Comparison of ENCODE assay signal across 8 cellular contexts in the genomic region with DNA sequence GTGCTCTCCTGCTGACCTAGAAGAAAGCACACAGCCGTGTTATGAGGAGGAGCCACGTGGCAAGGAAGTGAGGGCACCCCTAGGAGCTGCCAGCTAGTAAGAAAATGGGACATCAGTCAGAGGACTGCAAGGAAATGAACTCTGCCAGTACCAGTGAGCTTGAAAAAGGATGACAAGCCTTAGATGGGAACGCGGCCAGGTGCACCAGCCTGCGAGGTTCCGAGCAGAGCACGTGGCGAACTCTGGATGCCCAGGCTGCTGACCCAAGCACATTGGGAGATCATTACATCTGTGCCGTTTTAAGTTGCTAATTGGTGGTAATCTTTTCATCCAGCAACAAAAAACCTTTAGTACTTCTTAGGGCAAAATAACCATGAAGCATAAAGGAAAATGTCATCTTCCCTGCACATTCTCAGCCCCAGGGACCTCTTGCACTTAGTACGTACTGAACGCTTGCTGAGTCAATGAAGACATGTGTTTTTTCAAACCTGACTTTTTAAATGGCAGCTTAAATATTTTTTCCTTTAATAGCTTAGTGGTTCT.
DNase-seq lines count a peak whose midpoint lies in the region; ATAC-seq, FAIRE-seq and TF ChIP-seq lines count a peak whose summit lies in the region.

No MANE protein-coding gene starts in this region.

- WGBS in A549 (ENCODE audit: missing lambda C conversion rate) = 2% methylated on average over 11 of the region's 11 CpGs
- WGBS in mesodermal cell (ENCODE audit: insufficient coverage in 2 of 2), 2 experiments = 92 to 94% methylated on average over 9 to 11 of the region's 11 CpGs

- H3K4me2 ChIP-seq in A549 = peak overlapping the region; percentile 93

- H3K9me3 Mint-ChIP-seq in central memory CD8-positive, alpha-beta T cell = no peaks in the 10 kb centered on the region

- H3K4me1 ChIP-seq in A549 = peaks cover 48% of the 10 kb centered on the region
- H3K4me1 ChIP-seq in mesodermal cell (ENCODE audit: control insufficient read depth, insufficient read depth, low read length, poor library complexity, severe bottlenecking) = peaks cover 41% of the 10 kb centered on the region
- H3K4me1 ChIP-seq in uterus = peaks cover 12 to 25% of the 10 kb centered on the region in 2 donors

- peaks cover 5% of the 10 kb centered on the region for H3K36me3 Mint-ChIP-seq in central memory CD8-positive, alpha-beta T cell (ENCODE audit: insufficient read depth)

- intact Hi-C loops in uterus (cut with DNase I; ENCODE audit: low total_unique reads) = no loop called here

- no peak for TF ChIP-seq RAD21 in A549 (conservative IDR thresholded peaks at IDR 0.05 in 1 of 2, IDR thresholded peaks at IDR 0.05 in 1 of 2)

- ATAC-seq in A549 (peak; percentile 50 to 52), GM19023 (IDR thresholded peaks at IDR 0.05; ENCODE audit: unreplicated experiment) (peak; percentile 11), GM21390 (IDR thresholded peaks at IDR 0.05; ENCODE audit: unreplicated experiment) (no peak)
- ATAC-seq in central memory CD8-positive, alpha-beta T cell (replicated peaks; ENCODE audit: extremely low read depth, poor library complexity, severe bottlenecking) = no peak

- DNase-seq in A549 (ENCODE audit: low read depth in 1 of 2, low spot score in 1 of 2) = peak; percentile 17 to 66
- DNase-seq in NCI-H2029 treated with DMSO at 0.1 percent for 48 hours (lab: John Stamatoyannopoulos, UW) = peak; percentile 43
- no peak for DNase-seq in central memory CD8-positive, alpha-beta T cell (ENCODE audit: low spot score in 2 of 2)
- peak; percentile 59 to 65 for DNase-seq in uterus
- DNase-seq in erythroblast (lab: John Stamatoyannopoulos, UW) = no peak

- H3K9me3 ChIP-seq in A549 = no peaks in the 10 kb centered on the region
- peaks cover 11% of the 10 kb centered on the region for H3K9me3 ChIP-seq in mesodermal cell (ENCODE audit: control insufficient read depth, low read length)
- no peaks in the 10 kb centered on the region for H3K9me3 ChIP-seq in uterus

- no peaks in the 10 kb centered on the region for H3K27me3 Mint-ChIP-seq in central memory CD8-positive, alpha-beta T cell

- no peak for FAIRE-seq in A549 (lab: Jason Lieb, UNC)

- H3K4me3 ChIP-seq in A549 (no peak overlapping the region), mesodermal cell (ENCODE audit: extremely low read depth, insufficient read depth, low read length, poor library complexity, severe bottlenecking) (no peak overlapping the region), uterus (peak overlapping the region in 1 of 2 donors; percentile 6)

- no peak for TF ChIP-seq EP300 in A549 (IDR thresholded peaks at IDR 0.05)

- POLR2A ChIA-PET in A549 (lab: Yijun Ruan, JAX) = interaction anchor here (0.8 to 1.5 kb wide), 7 partner anchors 19 to 544 kb away, joined by 3 to 4 read pairs (median 3); no protein-coding TSS in a partner anchor

- CTCF ChIA-PET in A549 (lab: Yijun Ruan, JAX) = interaction anchor here (0.9 to 1.6 kb wide), 9 partner anchors 21 to 109 kb away, joined by 3 to 8 read pairs (median 3); no protein-coding TSS in a partner anchor

- TF ChIP-seq CTCF in A549 (IDR thresholded peaks at IDR 0.05) (no peak), uterus (IDR thresholded peaks at IDR 0.05) (no peak)

- H3K27ac Mint-ChIP-seq in central memory CD8-positive, alpha-beta T cell (ENCODE audit: low read depth) = peak overlapping the region; percentile 63

- TF ChIP-seq POLR2A in A549 (IDR thresholded peaks at IDR 0.05; ENCODE audit: low read length) = no peak
- no peak for TF ChIP-seq POLR2A in uterus (IDR thresholded peaks at IDR 0.05)
- no peak for TF ChIP-seq POLR2A in erythroblast (IDR thresholded peaks at IDR 0.05; ENCODE audit: low read length)

- H3K27ac ChIP-seq in A549 (peak overlapping the region; percentile 92 to 95), mesodermal cell (ENCODE audit: low read depth, low read length, severe bottlenecking) (peak overlapping the region; percentile 100), uterus (peak overlapping the region; percentile 89 to 96)

- H3K4me1 Mint-ChIP-seq in central memory CD8-positive, alpha-beta T cell = peaks cover 36% of the 10 kb centered on the region

- H3K27me3 ChIP-seq in uterus = no peaks in the 10 kb centered on the region

- H3K36me3 ChIP-seq in mesodermal cell (ENCODE audit: control insufficient read depth, insufficient read depth, low read length) (peaks cover 40% of the 10 kb centered on the region), uterus (no peaks in the 10 kb centered on the region)

- no peak overlapping the region for H3K4me3 Mint-ChIP-seq in central memory CD8-positive, alpha-beta T cell

TF ChIP-seq in A549, 52 proteins besides CTCF, POLR2A, EP300 and RAD21 (continues in another document):
- TF ChIP-seq, protein P1, sequence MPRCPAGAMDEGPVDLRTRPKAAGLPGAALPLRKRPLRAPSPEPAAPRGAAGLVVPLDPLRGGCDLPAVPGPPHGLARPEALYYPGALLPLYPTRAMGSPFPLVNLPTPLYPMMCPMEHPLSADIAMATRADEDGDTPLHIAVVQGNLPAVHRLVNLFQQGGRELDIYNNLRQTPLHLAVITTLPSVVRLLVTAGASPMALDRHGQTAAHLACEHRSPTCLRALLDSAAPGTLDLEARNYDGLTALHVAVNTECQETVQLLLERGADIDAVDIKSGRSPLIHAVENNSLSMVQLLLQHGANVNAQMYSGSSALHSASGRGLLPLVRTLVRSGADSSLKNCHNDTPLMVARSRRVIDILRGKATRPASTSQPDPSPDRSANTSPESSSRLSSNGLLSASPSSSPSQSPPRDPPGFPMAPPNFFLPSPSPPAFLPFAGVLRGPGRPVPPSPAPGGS (IDR thresholded peaks at IDR 0.05) = no peak
- peak; percentile 82 for TF ChIP-seq HOXB13 (CRISPR knock-in tag; IDR thresholded peaks at IDR 0.05; ENCODE audit: low read depth)
- peak; percentile 73 for TF ChIP-seq HOXB5 (CRISPR knock-in tag; IDR thresholded peaks at IDR 0.05)
- 0 out of 2 replicates have a peak, but pooled peaks have one; percentile 21 for TF ChIP-seq BHLHE40 (IDR thresholded peaks at IDR 0.05; ENCODE audit: low read depth, low read length)
- peak; percentile 92 for TF ChIP-seq MYC (IDR thresholded peaks at IDR 0.05; ENCODE audit: borderline replicate concordance, low read length)
- TF ChIP-seq MAFK (IDR thresholded peaks at IDR 0.05; ENCODE audit: partially characterized antibody) = peak; percentile 65
- TF ChIP-seq, protein P2, sequence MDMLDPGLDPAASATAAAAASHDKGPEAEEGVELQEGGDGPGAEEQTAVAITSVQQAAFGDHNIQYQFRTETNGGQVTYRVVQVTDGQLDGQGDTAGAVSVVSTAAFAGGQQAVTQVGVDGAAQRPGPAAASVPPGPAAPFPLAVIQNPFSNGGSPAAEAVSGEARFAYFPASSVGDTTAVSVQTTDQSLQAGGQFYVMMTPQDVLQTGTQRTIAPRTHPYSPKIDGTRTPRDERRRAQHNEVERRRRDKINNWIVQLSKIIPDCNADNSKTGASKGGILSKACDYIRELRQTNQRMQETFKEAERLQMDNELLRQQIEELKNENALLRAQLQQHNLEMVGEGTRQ (IDR thresholded peaks at IDR 0.05) = peak; percentile 63
- 0 out of 2 replicates have a peak, but pooled peaks have one; percentile 37 for TF ChIP-seq NPAS2 (CRISPR knock-in tag; IDR thresholded peaks at IDR 0.05; ENCODE audit: borderline replicate concordance)
- no peak for TF ChIP-seq ESRRA (IDR thresholded peaks at IDR 0.05; ENCODE audit: borderline replicate concordance, low read length)
- TF ChIP-seq KDM5A (IDR thresholded peaks at IDR 0.05) = no peak
- peak; percentile 88; the same call in 1 of the 2 replicates for TF ChIP-seq TP53 (CRISPR knock-in tag; IDR thresholded peaks at IDR 0.05)
- TF ChIP-seq, protein P3, sequence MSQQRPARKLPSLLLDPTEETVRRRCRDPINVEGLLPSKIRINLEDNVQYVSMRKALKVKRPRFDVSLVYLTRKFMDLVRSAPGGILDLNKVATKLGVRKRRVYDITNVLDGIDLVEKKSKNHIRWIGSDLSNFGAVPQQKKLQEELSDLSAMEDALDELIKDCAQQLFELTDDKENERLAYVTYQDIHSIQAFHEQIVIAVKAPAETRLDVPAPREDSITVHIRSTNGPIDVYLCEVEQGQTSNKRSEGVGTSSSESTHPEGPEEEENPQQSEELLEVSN (IDR thresholded peaks at IDR 0.05; ENCODE audit: borderline replicate concordance, low read depth) = peak; percentile 93
- peak; percentile 79; the same call in 1 of the 2 replicates for TF ChIP-seq TFCP2L1 (CRISPR knock-in tag; IDR thresholded peaks at IDR 0.05)
- TF ChIP-seq, protein P4, sequence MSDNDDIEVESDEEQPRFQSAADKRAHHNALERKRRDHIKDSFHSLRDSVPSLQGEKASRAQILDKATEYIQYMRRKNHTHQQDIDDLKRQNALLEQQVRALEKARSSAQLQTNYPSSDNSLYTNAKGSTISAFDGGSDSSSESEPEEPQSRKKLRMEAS (IDR thresholded peaks at IDR 0.05) = peak; percentile 99
- TF ChIP-seq ZNF302 (CRISPR knock-in tag; IDR thresholded peaks at IDR 0.05) = peak; percentile 89; the same call in 1 of the 2 replicates
- TF ChIP-seq FOXS1 (CRISPR knock-in tag; IDR thresholded peaks at IDR 0.05) = peak; percentile 74; the same call in 1 of the 2 replicates
- no peak for TF ChIP-seq CBX8 (IDR thresholded peaks at IDR 0.05)
- peak; percentile 79; the same call in 1 of the 2 replicates for TF ChIP-seq EHF (CRISPR knock-in tag; IDR thresholded peaks at IDR 0.05)
- 0 out of 2 replicates have a peak, but pooled peaks have one; percentile 21 for TF ChIP-seq HOXA7 (CRISPR knock-in tag; IDR thresholded peaks at IDR 0.05)
- TF ChIP-seq, protein P5, sequence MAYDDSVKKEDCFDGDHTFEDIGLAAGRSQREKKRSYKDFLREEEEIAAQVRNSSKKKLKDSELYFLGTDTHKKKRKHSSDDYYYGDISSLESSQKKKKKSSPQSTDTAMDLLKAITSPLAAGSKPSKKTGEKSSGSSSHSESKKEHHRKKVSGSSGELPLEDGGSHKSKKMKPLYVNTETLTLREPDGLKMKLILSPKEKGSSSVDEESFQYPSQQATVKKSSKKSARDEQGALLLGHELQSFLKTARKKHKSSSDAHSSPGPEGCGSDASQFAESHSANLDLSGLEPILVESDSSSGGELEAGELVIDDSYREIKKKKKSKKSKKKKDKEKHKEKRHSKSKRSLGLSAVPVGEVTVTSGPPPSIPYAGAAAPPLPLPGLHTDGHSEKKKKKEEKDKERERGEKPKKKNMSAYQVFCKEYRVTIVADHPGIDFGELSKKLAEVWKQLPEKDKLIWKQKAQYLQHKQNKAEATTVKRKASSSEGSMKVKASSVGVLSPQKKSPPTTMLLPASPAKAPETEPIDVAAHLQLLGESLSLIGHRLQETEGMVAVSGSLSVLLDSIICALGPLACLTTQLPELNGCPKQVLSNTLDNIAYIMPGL (CRISPR knock-in tag; IDR thresholded peaks at IDR 0.05; ENCODE audit: borderline replicate concordance) = peak; percentile 62; the same call in 1 of the 2 replicates
- no peak for TF ChIP-seq PHF8 (IDR thresholded peaks at IDR 0.05; ENCODE audit: borderline replicate concordance, low read depth)

Comparison
In these comparisons a context has a peak if more than half of its experiments do, and no peak if none do; other contexts are left out.
1. ATAC-seq: peak in A549 (2 of 2) and GM19023 (single experiment); none in central memory CD8-positive, alpha-beta T cell (single experiment) and GM21390 (single experiment).
2. DNase-seq: peak in A549 (2 of 2), NCI-H2029 treated with DMSO at 0.1 percent for 48 hours (single experiment) and uterus (2 of 2); none in central memory CD8-positive, alpha-beta T cell (0 of 2) and erythroblast (0 of 2).
3. Peak in every context shown above with its lines, with median percentiles within 50 percentile points of each other: H3K27ac ChIP-seq.